Comparison of ENCODE assay signal across 8 cellular contexts in genomic region chr1:111449703-111450017, GRCh38. TPM values are rescaled to one million over a fixed set of nuclear protein-coding genes. Genes with fewer than 3 reads are reported as not detected.
DNase-seq lines count a peak whose midpoint lies in the region; ATAC-seq, FAIRE-seq and TF ChIP-seq lines count a peak whose summit lies in the region.

No MANE protein-coding gene starts in this region.

- H3K9me3 Mint-ChIP-seq in activated CD8-positive, alpha-beta memory T cell treated with anti-CD3 and anti-CD28 coated beads, Interleukin-2, amount 10 ng/mL, durations not matched to agents 7 days and 5 days (ENCODE audit: low read depth): no peaks in the 10 kb centered on the region
- peaks cover 2% of the 10 kb centered on the region for H3K9me3 Mint-ChIP-seq in astrocyte (ENCODE audit: unreplicated experiment)

- H3K4me3 ChIP-seq in astrocyte (ENCODE audit: insufficient read depth, low read depth, low read length) (peak overlapping the region; percentile 94), right lobe of liver (peak overlapping the region; percentile 87 to 92 (median 90)), tibial artery (peak overlapping the region; percentile 79 to 93)

- peak overlapping the region; percentile 97 for H2AFZ ChIP-seq in astrocyte (ENCODE audit: low read depth, low read length)

- no peak for TF ChIP-seq CTCF in astrocyte (IDR thresholded peaks at IDR 0.05; ENCODE audit: insufficient read depth, low read depth, low read length)
- TF ChIP-seq CTCF in right lobe of liver (IDR thresholded peaks at IDR 0.05): no peak
- TF ChIP-seq CTCF in tibial artery (IDR thresholded peaks at IDR 0.05): no peak

- peaks cover 90% of the 10 kb centered on the region for H3K79me2 ChIP-seq in astrocyte (ENCODE audit: insufficient read depth, low read length)

- peaks cover 41% of the 10 kb centered on the region for H3K36me3 Mint-ChIP-seq in activated CD8-positive, alpha-beta memory T cell treated with anti-CD3 and anti-CD28 coated beads, Interleukin-2, amount 10 ng/mL, durations not matched to agents 7 days and 5 days
- H3K36me3 Mint-ChIP-seq in astrocyte (ENCODE audit: low read depth, unreplicated experiment): no peaks in the 10 kb centered on the region

- H3K9me3 ChIP-seq in astrocyte (ENCODE audit: insufficient read depth, low read depth, low read length): no peaks in the 10 kb centered on the region
- no peaks in the 10 kb centered on the region for H3K9me3 ChIP-seq in right lobe of liver
- H3K9me3 ChIP-seq in tibial artery: no peaks in the 10 kb centered on the region

- no peak for FAIRE-seq in astrocyte (lab: Jason Lieb, UNC)

- peak overlapping the region; percentile 88 for H3K4me2 ChIP-seq in astrocyte (ENCODE audit: low read length)

- ATAC-seq in activated CD8-positive, alpha-beta memory T cell treated with anti-CD3 and anti-CD28 coated beads, Interleukin-2, amount 10 ng/mL, durations not matched to agents 7 days and 5 days: no peak
- ATAC-seq in right lobe of liver: no peak

- peak overlapping the region; percentile 96 for H3K27ac ChIP-seq in astrocyte (ENCODE audit: low read depth, low read length)
- peak overlapping the region; percentile 65 to 73 (median 71) for H3K27ac ChIP-seq in right lobe of liver
- H3K27ac ChIP-seq in tibial artery: peak overlapping the region; percentile 82 to 89

- intact Hi-C loops in right lobe of liver (cut with DNase I): no loop called here
- intact Hi-C loops in tibial artery (cut with DNase I; ENCODE audit: low total_unique reads): no loop called here

- no peak for TF ChIP-seq POLR2A in right lobe of liver (IDR thresholded peaks at IDR 0.05)

- WGBS in right lobe of liver (ENCODE audit: insufficient coverage, low coverage, low lambda C conversion rate, missing lambda C conversion rate): 0% methylated on average over 8 of the region's 8 CpGs

- peak overlapping the region; percentile 98 for H3K4me3 Mint-ChIP-seq in activated CD8-positive, alpha-beta memory T cell treated with anti-CD3 and anti-CD28 coated beads, Interleukin-2, amount 10 ng/mL, durations not matched to agents 7 days and 5 days
- H3K4me3 Mint-ChIP-seq in astrocyte (ENCODE audit: unreplicated experiment): peak overlapping the region; percentile 100

- CTCF ChIA-PET in activated CD8-positive, alpha-beta memory T cell treated with anti-CD3 and anti-CD28 coated beads, Interleukin-2, amount 10 ng/mL, durations not matched to agents 7 days and 5 days (lab: Charles Lee): interaction anchor here (1.1 to 4.7 kb wide), 7 partner anchors 13 to 300 kb away, joined by 3 to 25 read pairs (median 6); no protein-coding TSS in a partner anchor

- H3K4me1 Mint-ChIP-seq in activated CD8-positive, alpha-beta memory T cell treated with anti-CD3 and anti-CD28 coated beads, Interleukin-2, amount 10 ng/mL, durations not matched to agents 7 days and 5 days: peaks cover 78% of the 10 kb centered on the region
- peaks cover 22% of the 10 kb centered on the region for H3K4me1 Mint-ChIP-seq in astrocyte (ENCODE audit: low read depth, unreplicated experiment)

- no peaks in the 10 kb centered on the region for H3K27me3 ChIP-seq in astrocyte (ENCODE audit: insufficient read depth, low read length)
- H3K27me3 ChIP-seq in right lobe of liver: no peaks in the 10 kb centered on the region
- no peaks in the 10 kb centered on the region for H3K27me3 ChIP-seq in tibial artery

- DNase-seq in activated CD8-positive, alpha-beta memory T cell treated with anti-CD3 and anti-CD28 coated beads, Interleukin-2, amount 10 ng/mL, durations not matched to agents 7 days and 5 days: no peak
- DNase-seq in activated CD8-positive, alpha-beta memory T cell treated with anti-CD3 and anti-CD28 coated beads, Interleukin-2, amount 50 U/mL, for 48 hours: no peak
- DNase-seq in astrocyte (ENCODE audit: low read depth) (no peak), right lobe of liver (no peak), tibial artery (no peak), iPS-NIHi7 (ENCODE audit: extremely low spot score) (no peak), NOMO-1 (lab: John Stamatoyannopoulos, UW; ENCODE audit: unreplicated experiment in 2 of 2) (no peak)
- no peak for DNase-seq in stimulated activated naive CD4-positive, alpha-beta T cell (lab: John Stamatoyannopoulos, UW)

- H3K4me1 ChIP-seq in astrocyte (ENCODE audit: insufficient read depth, low read length) (peaks cover 13% of the 10 kb centered on the region), right lobe of liver (peaks cover 0 to 23% (median 6%) of the 10 kb centered on the region in 4 donors), tibial artery (peaks cover 0 to 55% (median 34%) of the 10 kb centered on the region in 4 donors)

- peak overlapping the region; percentile 94 for H3K27ac Mint-ChIP-seq in activated CD8-positive, alpha-beta memory T cell treated with anti-CD3 and anti-CD28 coated beads, Interleukin-2, amount 10 ng/mL, durations not matched to agents 7 days and 5 days
- H3K27ac Mint-ChIP-seq in astrocyte (ENCODE audit: unreplicated experiment): peak overlapping the region; percentile 99

- peaks cover 36% of the 10 kb centered on the region for H3K36me3 ChIP-seq in astrocyte (ENCODE audit: insufficient read depth, low read length)
- H3K36me3 ChIP-seq in right lobe of liver: peaks cover 0 to 22% (median under 1%) of the 10 kb centered on the region in 4 donors
- peaks cover 0 to 32% (median 26%) of the 10 kb centered on the region in 3 donors for H3K36me3 ChIP-seq in tibial artery

- no peaks in the 10 kb centered on the region for H3K27me3 Mint-ChIP-seq in activated CD8-positive, alpha-beta memory T cell treated with anti-CD3 and anti-CD28 coated beads, Interleukin-2, amount 10 ng/mL, durations not matched to agents 7 days and 5 days
- H3K27me3 Mint-ChIP-seq in astrocyte (ENCODE audit: low read depth, unreplicated experiment): no peaks in the 10 kb centered on the region

- peaks cover 45% of the 10 kb centered on the region for H4K20me1 ChIP-seq in astrocyte (ENCODE audit: insufficient read depth, low read length)

- H3K9ac ChIP-seq in astrocyte (ENCODE audit: low read length): peak overlapping the region; percentile 99

RNA-seq across cellular contexts. Expression of gene ATP5PB, which starts 0.4 kb away (rescaled TPM):
- 100 to 1,000 TPM; 215 to 266 TPM for total RNA-seq in activated CD8-positive, alpha-beta memory T cell treated with anti-CD3 and anti-CD28 coated beads, Interleukin-2, amount 10 ng/mL, durations not matched to agents 7 days and 5 days
- total RNA-seq in astrocyte: 196 and 214 TPM in 2 replicates
- total RNA-seq in right lobe of liver: 100 to 1,000 TPM; 128 to 152 (median 148) TPM

RNA-seq across cellular contexts. Expression of gene WDR77, which starts 0.6 kb away (rescaled TPM):
- 10 to 100 TPM; 29.6 to 37.5 TPM for total RNA-seq in activated CD8-positive, alpha-beta memory T cell treated with anti-CD3 and anti-CD28 coated beads, Interleukin-2, amount 10 ng/mL, durations not matched to agents 7 days and 5 days
- total RNA-seq in astrocyte (39.3 and 49.1 TPM in 2 replicates), right lobe of liver (10 to 100 TPM; 11.4 to 27.3 (median 14.0) TPM)

RNA-seq across cellular contexts. Expression of gene OVGP1, which starts 22.1 kb away (rescaled TPM):
- 1 to 10 TPM; 1.1 TPM for total RNA-seq in activated CD8-positive, alpha-beta memory T cell treated with anti-CD3 and anti-CD28 coated beads, Interleukin-2, amount 10 ng/mL, durations not matched to agents 7 days and 5 days
- total RNA-seq in astrocyte (1.2 and 2.3 TPM in 2 replicates), right lobe of liver (1 to 10 TPM; 1.4 to 6.3 (median 4.1) TPM)

RNA-seq across cellular contexts. Expression of gene C1orf162, which starts 24.1 kb away (rescaled TPM):
- 1 to 10 TPM in 1 of 2 experiments, under 1 TPM in 1; 0.87 to 4.6 TPM for total RNA-seq in activated CD8-positive, alpha-beta memory T cell treated with anti-CD3 and anti-CD28 coated beads, Interleukin-2, amount 10 ng/mL, durations not matched to agents 7 days and 5 days
- total RNA-seq in astrocyte: 0.75 TPM in 1 of 2 replicates, not detected in the other
- 10 to 100 TPM in 2 of 6 experiments, 1 to 10 TPM in 4; 6.1 to 16.9 (median 9.3) TPM for total RNA-seq in right lobe of liver

RNA-seq across cellular contexts. Expression of gene ADORA3, which starts 53.8 kb away (rescaled TPM):
- total RNA-seq in activated CD8-positive, alpha-beta memory T cell treated with anti-CD3 and anti-CD28 coated beads, Interleukin-2, amount 10 ng/mL, durations not matched to agents 7 days and 5 days: not detected
- total RNA-seq in astrocyte: not detected in 2 replicates
- 1 to 10 TPM; 2.7 to 6.3 (median 3.9) TPM for total RNA-seq in right lobe of liver
